1 cellular context compared by ENCODE assay signal in genomic region chr20:36855241-36855657, GRCh38.
TF ChIP-seq lines count a peak whose summit lies in the region.

No MANE protein-coding gene starts in this region.

TF ChIP-seq in GM23338, 12 proteins besides CTCF, POLR2A, EP300 and RAD21 (continued from another document):
- TF ChIP-seq ZNF462 (CRISPR knock-in tag; IDR thresholded peaks at IDR 0.05) (no peak), ETS1 (IDR thresholded peaks at IDR 0.05) (no peak)
TF ChIP-seq in GM23338: peak in this region for 0.
